9 cellular contexts compared by ENCODE assay signal in genomic region chr11:12189543-12190235, GRCh38.
DNase-seq lines count a peak whose midpoint lies in the region; ATAC-seq and TF ChIP-seq lines count a peak whose summit lies in the region.
"Had no signal": no experiment of that assay in that cellular context is flagged by ENCODE, and none has a peak within 500 bp of the region (broad histone marks: within the 10 kb centered on the region; RNA-seq: fewer than 3 reads in every experiment).

No MANE protein-coding gene starts in this region.

- H3K27me3 Mint-ChIP-seq in WTC11 (ENCODE audit: low read depth) = no peaks in the 10 kb centered on the region
- peaks cover 2% of the 10 kb centered on the region for H3K27me3 Mint-ChIP-seq in endothelial cell (ENCODE audit: unreplicated experiment)

- H3K27ac Mint-ChIP-seq in WTC11 (no peak overlapping the region), endothelial cell (ENCODE audit: unreplicated experiment) (no peak overlapping the region)

- DNase-seq in COLO668 (lab: John Stamatoyannopoulos, UW; ENCODE audit: unreplicated experiment) (peak; percentile 33), MG63 (peak; percentile 77), esophagus squamous epithelium (lab: John Stamatoyannopoulos, UW) (no peak), WTC11 (ENCODE audit: low spot score) (no peak), endothelial cell (ENCODE audit: low spot score) (no peak)
- peak; percentile 35 to 41 for DNase-seq in activated CD4-positive, alpha-beta T cell treated with anti-CD3 and anti-CD28 coated beads, Interleukin-2, amount 50 U/mL, for 4 hours
- no peak for DNase-seq in effector CD4-positive, alpha-beta T cell
- DNase-seq: activated CD4-positive, CD25-positive, alpha-beta regulatory T cell had no signal

- H3K27me3 ChIP-seq in MG63 (no peaks in the 10 kb centered on the region; the same call in 1 of the 2 replicates), esophagus squamous epithelium (no peaks in the 10 kb centered on the region)

- peak overlapping the region in 3 of 4 donors; percentile 24 to 49 (median 48) for H3K27ac ChIP-seq in esophagus squamous epithelium

- TF ChIP-seq CTCF in esophagus squamous epithelium (IDR thresholded peaks at IDR 0.05) (peak in 3 of 6 experiments; percentile 17 to 63 (median 48)), WTC11 (IDR thresholded peaks at IDR 0.05) (no peak), endothelial cell (IDR thresholded peaks at IDR 0.05; ENCODE audit: unreplicated experiment) (no peak)

- POLR2A ChIA-PET in WTC11 (lab: Charles Lee) = no interaction called here

- H3K4me3 Mint-ChIP-seq in WTC11 (no peak overlapping the region), endothelial cell (ENCODE audit: unreplicated experiment) (no peak overlapping the region)

- TF ChIP-seq POLR2A in esophagus squamous epithelium (IDR thresholded peaks at IDR 0.05) = no peak

- ATAC-seq in HG02798 (IDR thresholded peaks at IDR 0.05; ENCODE audit: poor library complexity, unreplicated experiment) (no peak), WTC11 (no peak)

- H3K36me3 ChIP-seq in MG63 (peaks cover 13% of the 10 kb centered on the region), esophagus squamous epithelium (no peaks in the 10 kb centered on the region)

- H3K4me1 ChIP-seq in esophagus squamous epithelium = peaks cover 0 to 46% (median 5%) of the 10 kb centered on the region in 3 donors

- H3K9me3 ChIP-seq in MG63 (no peaks in the 10 kb centered on the region), esophagus squamous epithelium (no peaks in the 10 kb centered on the region)

- CTCF ChIA-PET in WTC11 (lab: Charles Lee) = interaction anchor here (1.1 kb wide), 1 partner anchor 9 kb away, joined by 4 read pairs; no protein-coding TSS in a partner anchor

- H3K36me3 Mint-ChIP-seq in WTC11 (no peaks in the 10 kb centered on the region), endothelial cell (ENCODE audit: low read depth, unreplicated experiment) (no peaks in the 10 kb centered on the region)

- no peaks in the 10 kb centered on the region for H3K4me1 Mint-ChIP-seq in WTC11
- peaks cover 9% of the 10 kb centered on the region for H3K4me1 Mint-ChIP-seq in endothelial cell (ENCODE audit: unreplicated experiment)

- H3K9me3 Mint-ChIP-seq in WTC11 (no peaks in the 10 kb centered on the region), endothelial cell (ENCODE audit: unreplicated experiment) (no peaks in the 10 kb centered on the region)

- intact Hi-C loops in esophagus squamous epithelium (cut with DNase I) = no loop called here

- 48 to 54% methylated on average over 6 to 7 of the region's 8 CpGs for WGBS in esophagus squamous epithelium, 2 donors

- H3K4me3 ChIP-seq in MG63 (no peak overlapping the region), esophagus squamous epithelium (no peak overlapping the region)

TF ChIP-seq in WTC11, 78 proteins besides CTCF, POLR2A, EP300 and RAD21:
- no peak for TF ChIP-seq SMAD3 (CRISPR knock-in tag; IDR thresholded peaks at IDR 0.05; ENCODE audit: borderline replicate concordance)
- no peak for TF ChIP-seq ZNF138 (CRISPR knock-in tag; conservative IDR thresholded peaks at IDR 0.05)
- TF ChIP-seq CREB1 (CRISPR knock-in tag; IDR thresholded peaks at IDR 0.05) = no peak

Comparison
In these comparisons a context has a peak if more than half of its experiments do, and no peak if none do; other contexts are left out.
1. DNase-seq: peak in COLO668 (single experiment), MG63 (single experiment) and activated CD4-positive, alpha-beta T cell treated with anti-CD3 and anti-CD28 coated beads, Interleukin-2, amount 50 U/mL, for 4 hours (2 of 2); none in esophagus squamous epithelium (single experiment), effector CD4-positive, alpha-beta T cell (single experiment), WTC11 (single experiment) and endothelial cell (single experiment).